34 cellular contexts compared by ENCODE assay signal in the genomic region with DNA sequence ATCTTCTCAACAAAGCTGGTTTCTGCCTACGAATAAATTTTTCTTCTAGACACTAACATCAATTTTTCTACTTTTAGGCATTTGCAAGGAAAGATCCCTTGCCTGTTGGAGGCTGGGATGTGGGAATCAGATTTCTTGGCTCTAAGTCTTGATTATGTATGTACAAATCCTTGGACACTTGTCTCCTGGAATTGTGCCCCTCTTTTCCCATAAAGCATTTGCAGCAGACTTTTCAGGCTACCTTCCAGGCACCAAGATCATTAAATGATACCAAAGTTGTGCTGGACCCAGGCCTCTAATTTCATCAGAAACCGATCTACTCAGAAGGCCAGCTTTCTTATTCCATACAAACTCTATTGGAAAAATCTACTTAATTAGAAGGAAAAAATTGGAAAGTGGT.
"Had no signal": no experiment of that assay in that cellular context is flagged by ENCODE, and none has a peak within 500 bp of the region (broad histone marks: within the 10 kb centered on the region; RNA-seq: fewer than 3 reads in every experiment).

No MANE protein-coding gene starts in this region.

- H3K4me1 Mint-ChIP-seq: activated B cell treated with CpG ODN at 0.5 μM for 24 hours; activated naive CD4-positive, alpha-beta T cell treated with anti-CD3 and anti-CD28 coated beads, Interleukin-2, amount 50 U/mL, for 24 hours; activated naive CD8-positive, alpha-beta T cell treated with anti-CD3 and anti-CD28 coated beads for 36 hours; activated naive CD8-positive, alpha-beta T cell treated with anti-CD3 and anti-CD28 coated beads, Interleukin-2, amount 50 U/mL, for 24 hours; activated T-helper 17 cell treated with anti-CD3 and anti-CD28 coated beads, Interleukin-2, amount 50 U/mL, for 72 hours; endodermal cell; T-helper 17 cell had no signal

- H2AFZ ChIP-seq: hepatocyte had no signal

- DNase-seq: activated B cell treated with CpG ODN at 0.5 μM for 24 hours; activated CD4-positive, alpha-beta T cell treated with anti-CD3 and anti-CD28 coated beads for 48 hours; activated CD4-positive, alpha-beta T cell treated with anti-CD3 and anti-CD28 coated beads, Interleukin-2, amount 50 U/mL, for 1 hour; activated CD4-positive, alpha-beta T cell treated with anti-CD3 and anti-CD28 coated beads, Interleukin-2, amount 50 U/mL, for 48 hours; activated CD8-positive, alpha-beta memory T cell treated with anti-CD3 and anti-CD28 coated beads for 24 hours; activated CD8-positive, alpha-beta T cell treated with anti-CD3 and anti-CD28 coated beads for 36 hours; activated effector memory CD4-positive, alpha-beta T cell treated with Interleukin-2 at 50 U/mL for 16 hours; activated gamma-delta T cell treated with Interleukin-2 at 50 U/mL for 16 hours; activated naive CD4-positive, alpha-beta T cell treated with Interleukin-2 at 50 U/mL for 16 hours; activated naive CD8-positive, alpha-beta T cell treated with anti-CD3 and anti-CD28 coated beads for 36 hours; activated naive CD8-positive, alpha-beta T cell treated with anti-CD3 and anti-CD28 coated beads, Interleukin-2, amount 50 U/mL, for 24 hours; activated T-cell treated with anti-CD3 and anti-CD28 coated beads, Interleukin-2, amount 50 U/mL, for 4 hours; adrenal gland; amygdala; aorta; central memory CD4-positive, alpha-beta T cell; cerebellar nuclear complex; dorsolateral prefrontal cortex; effector memory CD4-positive, alpha-beta T cell; endodermal cell; heart right ventricle; T-helper 1 cell; T-helper 17 cell; T1000; WERI-Rb-1 had no signal

- H3K4me3 Mint-ChIP-seq: activated B cell treated with CpG ODN at 0.5 μM for 24 hours; activated CD8-positive, alpha-beta T cell treated with anti-CD3 and anti-CD28 coated beads for 36 hours; activated naive CD4-positive, alpha-beta T cell treated with anti-CD3 and anti-CD28 coated beads, Interleukin-2, amount 50 U/mL, for 24 hours; activated naive CD8-positive, alpha-beta T cell treated with anti-CD3 and anti-CD28 coated beads for 36 hours; activated naive CD8-positive, alpha-beta T cell treated with anti-CD3 and anti-CD28 coated beads, Interleukin-2, amount 50 U/mL, for 24 hours; activated T-cell treated with anti-CD3 and anti-CD28 coated beads, Interleukin-2, amount 50 U/mL, for 4 hours; activated T-helper 17 cell treated with anti-CD3 and anti-CD28 coated beads, Interleukin-2, amount 50 U/mL, for 72 hours; dendritic cell treated with granulocyte-macrophage colony-stimulating factor and Interleukin-4, amounts not matched to agents 40 ng/mL and 50 ng/mL, for 4 days; endodermal cell; T-helper 17 cell; T-helper 2 cell treated with Interferon-gamma antibody and Interleukin-4, amounts not matched to agents 5 μg/mL and 100 μg/mL, for 36 hours had no signal

- H3K36me3 ChIP-seq: adrenal gland, gastroesophageal sphincter, heart right ventricle, WERI-Rb-1 had no signal

- H3K4me1 ChIP-seq: adrenal gland, gastroesophageal sphincter, heart right ventricle had no signal

- H3K27ac Mint-ChIP-seq: activated B cell treated with CpG ODN at 0.5 μM for 24 hours; activated CD8-positive, alpha-beta T cell treated with anti-CD3 and anti-CD28 coated beads for 36 hours; activated naive CD4-positive, alpha-beta T cell treated with anti-CD3 and anti-CD28 coated beads, Interleukin-2, amount 50 U/mL, for 24 hours; activated naive CD8-positive, alpha-beta T cell treated with anti-CD3 and anti-CD28 coated beads for 36 hours; activated naive CD8-positive, alpha-beta T cell treated with anti-CD3 and anti-CD28 coated beads, Interleukin-2, amount 50 U/mL, for 24 hours; activated T-helper 17 cell treated with anti-CD3 and anti-CD28 coated beads, Interleukin-2, amount 50 U/mL, for 72 hours; dendritic cell treated with granulocyte-macrophage colony-stimulating factor and Interleukin-4, amounts not matched to agents 40 ng/mL and 50 ng/mL, for 4 days; endodermal cell; T-helper 17 cell; T-helper 2 cell treated with Interferon-gamma antibody and Interleukin-4, amounts not matched to agents 5 μg/mL and 100 μg/mL, for 36 hours had no signal

- H3K27me3 Mint-ChIP-seq: activated B cell treated with CpG ODN at 0.5 μM for 24 hours; activated T-helper 17 cell treated with anti-CD3 and anti-CD28 coated beads, Interleukin-2, amount 50 U/mL, for 72 hours; dendritic cell treated with granulocyte-macrophage colony-stimulating factor and Interleukin-4, amounts not matched to agents 40 ng/mL and 50 ng/mL, for 4 days; T-helper 17 cell had no signal

- H3K9me3 ChIP-seq: adrenal gland, gastroesophageal sphincter had no signal

- H3K27ac ChIP-seq: adrenal gland, coronary artery, dorsolateral prefrontal cortex, gastroesophageal sphincter, heart right ventricle, hepatocyte, WERI-Rb-1 had no signal

- H3K9me3 Mint-ChIP-seq: activated B cell treated with CpG ODN at 0.5 μM for 24 hours; activated CD8-positive, alpha-beta T cell treated with anti-CD3 and anti-CD28 coated beads for 36 hours; activated naive CD4-positive, alpha-beta T cell treated with anti-CD3 and anti-CD28 coated beads, Interleukin-2, amount 50 U/mL, for 24 hours; T-helper 2 cell treated with Interferon-gamma antibody and Interleukin-4, amounts not matched to agents 5 μg/mL and 100 μg/mL, for 36 hours had no signal

- H3K36me3 Mint-ChIP-seq: activated naive CD4-positive, alpha-beta T cell treated with anti-CD3 and anti-CD28 coated beads, Interleukin-2, amount 50 U/mL, for 24 hours had no signal

- H3K79me2 ChIP-seq: hepatocyte had no signal

- ATAC-seq: activated CD4-positive, CD25-positive, alpha-beta regulatory T cell treated with anti-CD3 and anti-CD28 coated beads, Interleukin-2, amount 50 U/mL, for 24 hours; activated CD8-positive, alpha-beta T cell treated with anti-CD3 and anti-CD28 coated beads for 36 hours; activated naive CD8-positive, alpha-beta T cell treated with anti-CD3 and anti-CD28 coated beads, Interleukin-2, amount 50 U/mL, for 24 hours; activated T-cell treated with anti-CD3 and anti-CD28 coated beads, Interleukin-2, amount 50 U/mL, for 4 hours; activated T-helper 17 cell treated with anti-CD3 and anti-CD28 coated beads, Interleukin-2, amount 50 U/mL, for 72 hours; esophagus mucosa; gastroesophageal sphincter; heart right ventricle; T-helper 17 cell had no signal

- H3K4me2 ChIP-seq: hepatocyte had no signal

- H3K4me3 ChIP-seq: adrenal gland, coronary artery, dorsolateral prefrontal cortex, gastroesophageal sphincter, heart right ventricle, hepatocyte had no signal
